Comparison of ENCODE assay signal across 8 cellular contexts in genomic region chr17:47895856-47896671, GRCh38. TPM values are rescaled to one million over a fixed set of nuclear protein-coding genes. Genes with fewer than 3 reads are reported as not detected.
DNase-seq lines count a peak whose midpoint lies in the region; TF ChIP-seq lines count a peak whose summit lies in the region.

Gene SP2 (plus strand): TSS chr17:47896236. CDS start chr17:47896287, 51 bp downstream.

- peaks cover 21% of the 10 kb centered on the region for H3K4me1 ChIP-seq in neuron (ENCODE audit: insufficient read depth, low read length)
- peaks cover 5 to 52% (median 43%) of the 10 kb centered on the region in 5 donors for H3K4me1 ChIP-seq in subcutaneous abdominal adipose tissue (ENCODE audit: control insufficient read depth in 5 of 5, insufficient read depth in 5 of 5, low read length in 5 of 5)

- H3K9me3 ChIP-seq in neuron (ENCODE audit: low read length) (no peaks in the 10 kb centered on the region), subcutaneous abdominal adipose tissue (ENCODE audit: control insufficient read depth in 5 of 5, low read length in 5 of 5) (no peaks in the 10 kb centered on the region)

- H2AFZ ChIP-seq in neuron (ENCODE audit: low read depth, low read length), result peak within 1 kb of the TSS; percentile 84

- in situ Hi-C loops in SK-MEL-5 (cut with HindIII; ENCODE audit: low pct_unique_long_range_greater_than_20kb, low sequenced_read_pairs), result no loop called here

- H3K27ac ChIP-seq in subcutaneous abdominal adipose tissue (ENCODE audit: low read depth, low read length), result peak within 1 kb of the TSS; percentile 96

- H3K4me3 ChIP-seq in neuron (ENCODE audit: low read length) (peak within 1 kb of the TSS; percentile 100), subcutaneous abdominal adipose tissue (ENCODE audit: low read depth in 1 of 5, low read length in 5 of 5) (peak within 1 kb of the TSS; percentile 90 to 99 (median 97))

- CTCF ChIA-PET in HEK293T (lab: Yijun Ruan, JAX), result interaction anchor here (0.6 to 17.9 kb wide), 5 partner anchors 10 to 122 kb away, joined by 3 to 355 read pairs (median 3); partner anchors contain the start of gene SCRN2

- H3K36me3 ChIP-seq in neuron (ENCODE audit: insufficient read depth, low read length), result peaks cover 9% of the 10 kb centered on the region
- peaks cover 0 to 2% (median 0%) of the 10 kb centered on the region in 5 donors for H3K36me3 ChIP-seq in subcutaneous abdominal adipose tissue (ENCODE audit: control insufficient read depth in 5 of 5, insufficient read depth in 5 of 5, low read length in 5 of 5)

- peak within 1 kb of the TSS; percentile 81 to 100 (median 97) for H3K9ac ChIP-seq in subcutaneous abdominal adipose tissue (ENCODE audit: low read length in 5 of 5)

- no peaks in the 10 kb centered on the region for H3K27me3 ChIP-seq in neuron (ENCODE audit: insufficient read depth, low read length)
- H3K27me3 ChIP-seq in subcutaneous abdominal adipose tissue (ENCODE audit: control insufficient read depth in 5 of 5, insufficient read depth in 4 of 5, low read length in 5 of 5), result no peaks in the 10 kb centered on the region

- POLR2A ChIA-PET in HEK293T (lab: Yijun Ruan, JAX), result interaction anchor here (0.7 to 5.3 kb wide), 41 partner anchors 9 to 247 kb away, joined by 3 to 79 read pairs (median 4); partner anchors contain the start of genes CDK5RAP3, KPNB1, LRRC46 and MRPL10

- DNase-seq in GF-D8 (lab: John Stamatoyannopoulos, UW) (peak; percentile 99), HEK293T (ENCODE audit: extremely low spot score) (peak; percentile 97), MV-4-11 (lab: John Stamatoyannopoulos, UW) (peak; percentile 100), SK-MEL-5 (ENCODE audit: low read depth, low spot score) (peak; percentile 100), foreskin melanocyte (peak; percentile 100)
- peak; percentile 99 for DNase-seq in activated naive CD4-positive, alpha-beta T cell treated with Interleukin-2 at 50 U/mL for 16 hours

TF ChIP-seq in HEK293T, 16 proteins besides CTCF, POLR2A, EP300 and RAD21:
- TF ChIP-seq SP1 (IDR thresholded peaks at IDR 0.05), result peak; percentile 97
- TF ChIP-seq, protein P1, sequence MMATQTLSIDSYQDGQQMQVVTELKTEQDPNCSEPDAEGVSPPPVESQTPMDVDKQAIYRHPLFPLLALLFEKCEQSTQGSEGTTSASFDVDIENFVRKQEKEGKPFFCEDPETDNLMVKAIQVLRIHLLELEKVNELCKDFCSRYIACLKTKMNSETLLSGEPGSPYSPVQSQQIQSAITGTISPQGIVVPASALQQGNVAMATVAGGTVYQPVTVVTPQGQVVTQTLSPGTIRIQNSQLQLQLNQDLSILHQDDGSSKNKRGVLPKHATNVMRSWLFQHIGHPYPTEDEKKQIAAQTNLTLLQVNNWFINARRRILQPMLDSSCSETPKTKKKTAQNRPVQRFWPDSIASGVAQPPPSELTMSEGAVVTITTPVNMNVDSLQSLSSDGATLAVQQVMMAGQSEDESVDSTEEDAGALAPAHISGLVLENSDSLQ (IDR thresholded peaks at IDR 0.05), result peak; percentile 100
- peak; percentile 79; the same call in 1 of the 2 replicates for TF ChIP-seq TARDBP (IDR thresholded peaks at IDR 0.05)
- peak; percentile 99 for TF ChIP-seq ELF4 (IDR thresholded peaks at IDR 0.05)
- peak; percentile 97 for TF ChIP-seq FOXM1 (IDR thresholded peaks at IDR 0.05; ENCODE audit: borderline replicate concordance)
- TF ChIP-seq FOXK2 (IDR thresholded peaks at IDR 0.05), result no peak
- TF ChIP-seq ARNT (IDR thresholded peaks at IDR 0.05), result no peak
- peak; percentile 95; the same call in 1 of the 2 replicates for TF ChIP-seq LEF1 (IDR thresholded peaks at IDR 0.05; ENCODE audit: borderline replicate concordance)

RNA-seq across cellular contexts. Expression of gene SP2, which starts in this region (rescaled TPM):
- 1.2 and 2.9 TPM in 2 replicates for total RNA-seq in SK-MEL-5 (2014; rRNA removed; shearing (Covaris generic))
- polyA plus RNA-seq in SK-MEL-5 (2015; cell fraction: cytosol; rRNA removed), result 27.7 and 27.8 TPM in 2 replicates
- 10.4 and 14.5 TPM in 2 replicates for polyA plus RNA-seq in SK-MEL-5 (2015; cell fraction: nucleus; rRNA removed)

Comparison
In these comparisons a context has a peak if more than half of its experiments do, and no peak if none do; other contexts are left out.
1. Peak in every context shown above with its lines: DNase-seq, H3K4me3 ChIP-seq and H3K27ac ChIP-seq.